Comparison of ENCODE assay signal across 3 cellular contexts in genomic region chr4:96301727-96302126, GRCh38.
TF ChIP-seq lines count a peak whose summit lies in the region.

No MANE protein-coding gene starts in this region.

TF ChIP-seq in A549, 52 proteins besides CTCF, POLR2A, EP300 and RAD21:
- TF ChIP-seq MAFK (IDR thresholded peaks at IDR 0.05; ENCODE audit: partially characterized antibody) (peak; percentile 89), BCL3 (IDR thresholded peaks at IDR 0.05) (no peak)

TF ChIP-seq in IMR-90, 13 proteins besides CTCF, POLR2A, EP300 and RAD21:
- TF ChIP-seq MAFK (IDR thresholded peaks at IDR 0.05; ENCODE audit: low read depth, low read length), result peak; percentile 95
- TF ChIP-seq SMC3 (IDR thresholded peaks at IDR 0.05; ENCODE audit: low read depth, low read length), result no peak

TF ChIP-seq in H1, 55 proteins besides CTCF, POLR2A, EP300 and RAD21:
- TF ChIP-seq MAFK (IDR thresholded peaks at IDR 0.05; ENCODE audit: low read depth, low read length), result peak; percentile 82; the same call in 1 of the 2 replicates
- no peak for TF ChIP-seq SIN3A (conservative IDR thresholded peaks at IDR 0.05 in 1 of 2, IDR thresholded peaks at IDR 0.05 in 1 of 2; ENCODE audit: low read depth in 1 of 2, low read length in 2 of 2)
- TF ChIP-seq ASH2L (IDR thresholded peaks at IDR 0.05; ENCODE audit: low read length), result no peak
- no peak for TF ChIP-seq KDM4A (IDR thresholded peaks at IDR 0.05; ENCODE audit: low read depth, low read length, severe bottlenecking)
